In genomic region chr20:52017669-52018317, GRCh38 we compare ENCODE assay signal across 18 cellular contexts.
DNase-seq lines count a peak whose midpoint lies in the region; ATAC-seq, FAIRE-seq and TF ChIP-seq lines count a peak whose summit lies in the region.
"Had no signal": no experiment of that assay in that cellular context is flagged by ENCODE, and none has a peak within 500 bp of the region (broad histone marks: within the 10 kb centered on the region; RNA-seq: fewer than 3 reads in every experiment).

No MANE protein-coding gene starts in this region.

- TF ChIP-seq POLR2A in HepG2 (IDR thresholded peaks at IDR 0.05; ENCODE audit: insufficient read depth in 1 of 2, low read depth in 2 of 2, low read length in 2 of 2) (no peak), right lobe of liver (IDR thresholded peaks at IDR 0.05) (no peak), K562 (conservative IDR thresholded peaks at IDR 0.05) (no peak), heart left ventricle (IDR thresholded peaks at IDR 0.05) (no peak)

- ATAC-seq in HepG2, result no peak
- no peak for ATAC-seq in right lobe of liver
- ATAC-seq in K562, result no peak
- ATAC-seq in heart left ventricle, result no peak
- ATAC-seq in HG03432 (IDR thresholded peaks at IDR 0.05; ENCODE audit: unreplicated experiment), result no peak
- ATAC-seq: A549 had no signal

- TF ChIP-seq CTCF in HepG2 (CRISPR knock-in tag; IDR thresholded peaks at IDR 0.05) (no peak), right lobe of liver (IDR thresholded peaks at IDR 0.05) (no peak), K562 (IDR thresholded peaks at IDR 0.05 in 2 of 3, conservative IDR thresholded peaks at IDR 0.05 in 1 of 3; ENCODE audit: insufficient read depth in 2 of 3, low read depth in 1 of 3, low read length in 3 of 3) (no peak), neural progenitor cell (IDR thresholded peaks at IDR 0.05) (no peak), heart left ventricle (IDR thresholded peaks at IDR 0.05) (no peak)

- H3K4me2 ChIP-seq in HepG2 (ENCODE audit: low read depth, low read length) (peak overlapping the region; percentile 38; the same call in 1 of the 2 replicates), K562 (ENCODE audit: insufficient read depth, low read length) (no peak overlapping the region), neural progenitor cell (no peak overlapping the region)
- H3K4me2 ChIP-seq: A549 had no signal

- peaks cover 3% of the 10 kb centered on the region for H3K9me3 Mint-ChIP-seq in neural progenitor cell
- H3K9me3 Mint-ChIP-seq: CD4-positive, alpha-beta T cell; H9 had no signal

- no TSS peak for BruUV-seq in HepG2 (replicated peaks; lab: Mats Ljungman, UMichigan)
- no TSS peak for BruUV-seq in K562 (replicated peaks; lab: Mats Ljungman, UMichigan)

- FAIRE-seq in HepG2 (lab: Jason Lieb, UNC) (no peak), K562 (lab: Jason Lieb, UNC) (no peak)
- FAIRE-seq: A549 had no signal

- H3K27ac ChIP-seq in HepG2 (ENCODE audit: extremely low read length, insufficient read depth, low read length) (no peak overlapping the region), right lobe of liver (no peak overlapping the region), K562 (ENCODE audit: extremely low read depth, low read depth, low read length) (no peak overlapping the region), neural progenitor cell (no peak overlapping the region), heart left ventricle (no peak overlapping the region)
- H3K27ac ChIP-seq: 22Rv1, A549, C4-2B, HL-60 had no signal

- DNase-seq in HepG2 (ENCODE audit: low spot score), result no peak
- DNase-seq in right lobe of liver, result no peak
- no peak for DNase-seq in K562 (ENCODE audit: extremely low read depth in 1 of 4, low spot score in 3 of 4)
- DNase-seq in neural progenitor cell (ENCODE audit: low spot score), result no peak
- DNase-seq in heart left ventricle, result no peak
- DNase-seq in activated CD4-positive, CD25-positive, alpha-beta regulatory T cell treated with anti-CD3 and anti-CD28 coated beads, Interleukin-2, amount 50 U/mL, for 72 hours, result no peak
- DNase-seq: AML-193; CD4-positive, alpha-beta T cell; DMS79; GDM1; GOT3; H9; KBM-7 had no signal

- TF ChIP-seq EP300 in HepG2 (IDR thresholded peaks at IDR 0.05; ENCODE audit: low read depth in 2 of 2, low read length in 2 of 2) (no peak), HepG2 (CRISPR knock-in tag; IDR thresholded peaks at IDR 0.05; ENCODE audit: borderline replicate concordance) (no peak), K562 (IDR thresholded peaks at IDR 0.05; ENCODE audit: low read length) (no peak)

- no peaks in the 10 kb centered on the region for H3K79me2 ChIP-seq in HepG2 (ENCODE audit: insufficient read depth, low read length)
- H3K79me2 ChIP-seq in K562 (ENCODE audit: control insufficient read depth, insufficient read depth, low read length), result no peaks in the 10 kb centered on the region
- H3K79me2 ChIP-seq in neural progenitor cell (ENCODE audit: low read depth), result no peaks in the 10 kb centered on the region

- H3K4me1 Mint-ChIP-seq in neural progenitor cell, result peaks cover 31% of the 10 kb centered on the region

- no peaks in the 10 kb centered on the region for H4K20me1 ChIP-seq in HepG2 (ENCODE audit: insufficient read depth, low read length)
- no peaks in the 10 kb centered on the region for H4K20me1 ChIP-seq in K562 (replicated peaks; ENCODE audit: control insufficient read depth, insufficient read depth, low read length)
- H4K20me1 ChIP-seq in neural progenitor cell (ENCODE audit: low read depth), result no peaks in the 10 kb centered on the region

- no peak overlapping the region for H3K4me3 ChIP-seq in HepG2 (replicated peaks in 1 of 3; ENCODE audit: insufficient read depth in 1 of 3, low read depth in 2 of 3, low read length in 3 of 3)
- no peak overlapping the region for H3K4me3 ChIP-seq in right lobe of liver
- H3K4me3 ChIP-seq in K562, result no peak overlapping the region
- no peak overlapping the region for H3K4me3 ChIP-seq in neural progenitor cell
- no peak overlapping the region for H3K4me3 ChIP-seq in heart left ventricle
- H3K4me3 ChIP-seq: A549 had no signal

- no peak overlapping the region for H3K4me3 Mint-ChIP-seq in neural progenitor cell
- H3K4me3 Mint-ChIP-seq: CD4-positive, alpha-beta T cell; H9 had no signal

- CTCF ChIA-PET in HepG2 (lab: Yijun Ruan, JAX; ENCODE audit: low intra/inter-chr PET ratio, low total read pairs), result no interaction called here
- CTCF ChIA-PET in K562 (lab: Yijun Ruan, JAX; ENCODE audit: low intra/inter-chr PET ratio), result no interaction called here

- peak overlapping the region; percentile 4 for H3K27ac Mint-ChIP-seq in neural progenitor cell
- H3K27ac Mint-ChIP-seq: CD4-positive, alpha-beta T cell had no signal

- no peaks in the 10 kb centered on the region for H3K9me3 ChIP-seq in HepG2 (ENCODE audit: low read length)
- H3K9me3 ChIP-seq in right lobe of liver, result no peaks in the 10 kb centered on the region
- H3K9me3 ChIP-seq in K562 (replicated peaks; ENCODE audit: control insufficient read depth, insufficient read depth, low read depth, low read length), result no peaks in the 10 kb centered on the region
- H3K9me3 ChIP-seq in neural progenitor cell (ENCODE audit: low read depth), result no peaks in the 10 kb centered on the region
- H3K9me3 ChIP-seq in heart left ventricle, result no peaks in the 10 kb centered on the region
- H3K9me3 ChIP-seq: A549 had no signal

- TF ChIP-seq RAD21 in HepG2 (CRISPR knock-in tag; IDR thresholded peaks at IDR 0.05) (no peak), K562 (CRISPR knock-in tag; conservative IDR thresholded peaks at IDR 0.05 in 1 of 2, IDR thresholded peaks at IDR 0.05 in 1 of 2) (no peak)

- no peak overlapping the region for H2AFZ ChIP-seq in HepG2 (ENCODE audit: low read length)
- H2AFZ ChIP-seq in K562 (ENCODE audit: low read depth, low read length), result no peak overlapping the region
- H2AFZ ChIP-seq in neural progenitor cell (replicated peaks), result no peak overlapping the region

- H3K4me1 ChIP-seq in HepG2 (ENCODE audit: insufficient read depth, low read length) (peaks cover 47% of the 10 kb centered on the region), right lobe of liver (no peaks in the 10 kb centered on the region), K562 (replicated peaks in 1 of 2; ENCODE audit: control insufficient read depth in 2 of 2, insufficient read depth in 2 of 2, low read length in 2 of 2) (no peaks in the 10 kb centered on the region), neural progenitor cell (peaks cover 18% of the 10 kb centered on the region), heart left ventricle (no peaks in the 10 kb centered on the region)

- H3K9ac ChIP-seq in HepG2 (ENCODE audit: insufficient read depth, low read depth, low read length), result peak overlapping the region; percentile 21; the same call in 1 of the 2 replicates
- H3K9ac ChIP-seq in K562 (ENCODE audit: insufficient read depth in 1 of 2, low read depth in 2 of 2, low read length in 2 of 2), result no peak overlapping the region
- no peak overlapping the region for H3K9ac ChIP-seq in neural progenitor cell

- H3K27me3 ChIP-seq in HepG2 (ENCODE audit: control insufficient read depth in 1 of 2, insufficient read depth in 2 of 2, low read length in 2 of 2) (no peaks in the 10 kb centered on the region), right lobe of liver (no peaks in the 10 kb centered on the region), K562 (ENCODE audit: control insufficient read depth in 2 of 2, insufficient read depth in 2 of 2, low read length in 2 of 2) (peaks cover 0 to 11% of the 10 kb centered on the region in 2 experiments; a peak in 2 of 5 replicates), neural progenitor cell (no peaks in the 10 kb centered on the region), heart left ventricle (no peaks in the 10 kb centered on the region)

- peaks cover 13% of the 10 kb centered on the region for H3F3A ChIP-seq in neural progenitor cell (ENCODE audit: low read depth)

- WGBS in HepG2 (ENCODE audit: low lambda C conversion rate), result 72% methylated on average over 6 of the region's 6 CpGs
- WGBS in right lobe of liver (ENCODE audit: insufficient coverage, low coverage, low lambda C conversion rate, missing lambda C conversion rate), result 82% methylated on average over 6 of the region's 6 CpGs
- 6% methylated on average over 6 of the region's 6 CpGs for WGBS in K562 (ENCODE audit: insufficient coverage, low coverage, missing lambda C conversion rate)
- WGBS in heart left ventricle, 4 donors, result 89 to 93% (median 92%) methylated on average over 6 of the region's 6 CpGs

- H3K36me3 Mint-ChIP-seq in neural progenitor cell, result no peaks in the 10 kb centered on the region

- peaks cover 2% of the 10 kb centered on the region for H3K27me3 Mint-ChIP-seq in neural progenitor cell (ENCODE audit: insufficient read depth, low read depth)

- in situ Hi-C loops in HepG2 (cut with HindIII; ENCODE audit: extremely low pct_ligation_motif_present, low pct_unique_long_range_greater_than_20kb), result no loop called here
- in situ Hi-C loops in K562 (cut with MboI), result no loop called here

- intact Hi-C loops in HepG2 (cut with micrococcal nuclease; ENCODE audit: unreplicated experiment), result no loop called here
- intact Hi-C loops in right lobe of liver (cut with DNase I), result no loop called here
- intact Hi-C loops in K562 (cut with micrococcal nuclease), result no loop called here
- intact Hi-C loops in heart left ventricle (cut with DNase I), result no loop called here

- no peaks in the 10 kb centered on the region for H3K36me3 ChIP-seq in HepG2 (replicated peaks in 1 of 2; ENCODE audit: control insufficient read depth in 1 of 2, insufficient read depth in 2 of 2, low read length in 2 of 2)
- no peaks in the 10 kb centered on the region for H3K36me3 ChIP-seq in right lobe of liver
- H3K36me3 ChIP-seq in K562 (ENCODE audit: control insufficient read depth, insufficient read depth, low read length), result no peaks in the 10 kb centered on the region
- no peaks in the 10 kb centered on the region for H3K36me3 ChIP-seq in neural progenitor cell
- no peaks in the 10 kb centered on the region for H3K36me3 ChIP-seq in heart left ventricle

- POLR2A ChIA-PET in HepG2 (lab: Yijun Ruan, JAX), result no interaction called here
- POLR2A ChIA-PET in K562 (lab: Yijun Ruan, JAX), result no interaction called here

- H3K9me1 ChIP-seq in K562 (ENCODE audit: control insufficient read depth, insufficient read depth, low read length), result no peaks in the 10 kb centered on the region

TF ChIP-seq in HepG2, 621 proteins besides CTCF, POLR2A, EP300 and RAD21 (continues in another document):
- TF ChIP-seq ZNF678 (CRISPR knock-in tag; IDR thresholded peaks at IDR 0.05) (no peak), ZNF850 (CRISPR knock-in tag; conservative IDR thresholded peaks at IDR 0.05) (peak; percentile 78; the same call in 1 of the 2 replicates)

TF ChIP-seq in K562, 482 proteins besides CTCF, POLR2A, EP300 and RAD21:
- TF ChIP-seq ELF2 (CRISPR knock-in tag; IDR thresholded peaks at IDR 0.05) (no peak), ZNF24 (IDR thresholded peaks at IDR 0.05) (peak; percentile 91)

Comparison
In these comparisons a context has a peak if more than half of its experiments do, and no peak if none do; other contexts are left out.
1. Of the 241 proteins assayed by ChIP-seq in both HepG2 and K562: peak only in HepG2: HDAC1 and HIVEP1; only in K562: none; in both: ZNF24; in neither: 238.